19 cellular contexts compared by ENCODE assay signal in genomic region chr9:120846906-120847305, GRCh38. TPM values are rescaled to one million over a fixed set of nuclear protein-coding genes. Genes with fewer than 3 reads are reported as not detected.
DNase-seq lines count a peak whose midpoint lies in the region; ATAC-seq, FAIRE-seq and TF ChIP-seq lines count a peak whose summit lies in the region.
"Had no signal": no experiment of that assay in that cellular context is flagged by ENCODE, and none has a peak within 500 bp of the region (broad histone marks: within the 10 kb centered on the region; RNA-seq: fewer than 3 reads in every experiment).

No MANE protein-coding gene starts in this region.

- no peaks in the 10 kb centered on the region for H3K9me3 ChIP-seq in KOPT-K1 (ENCODE audit: insufficient read depth, low read length, poor library complexity, severe bottlenecking)
- H3K9me3 ChIP-seq in astrocyte (ENCODE audit: insufficient read depth, low read depth, low read length): no peaks in the 10 kb centered on the region
- H3K9me3 ChIP-seq in naive thymus-derived CD4-positive, alpha-beta T cell (ENCODE audit: control insufficient read depth in 2 of 3, low read length in 3 of 3): no peaks in the 10 kb centered on the region
- H3K9me3 ChIP-seq: right atrium auricular region had no signal

- CTCF ChIA-PET in activated CD8-positive, alpha-beta memory T cell treated with anti-CD3 and anti-CD28 coated beads, Interleukin-2, amount 10 ng/mL, durations not matched to agents 7 days and 5 days (lab: Charles Lee): interaction anchor here (0.9 to 2.6 kb wide), 4 partner anchors 11 to 91 kb away, joined by 3 to 9 read pairs (median 4); no protein-coding TSS in a partner anchor
- CTCF ChIA-PET in naive thymus-derived CD4-positive, alpha-beta T cell (lab: Charles Lee): interaction anchor here (0.5 to 1.7 kb wide), 14 partner anchors 22 to 354 kb away, joined by 3 to 10 read pairs (median 4); no protein-coding TSS in a partner anchor

- no peak for TF ChIP-seq CTCF in astrocyte (IDR thresholded peaks at IDR 0.05; ENCODE audit: insufficient read depth, low read depth, low read length)

- peaks cover 5% of the 10 kb centered on the region for H3K4me1 ChIP-seq in astrocyte (ENCODE audit: insufficient read depth, low read length)
- H3K4me1 ChIP-seq in naive thymus-derived CD4-positive, alpha-beta T cell (ENCODE audit: control insufficient read depth in 2 of 2, insufficient read depth in 2 of 2, low read length in 2 of 2): peaks cover 31 to 52% of the 10 kb centered on the region in 2 donors

- H3K9me3 Mint-ChIP-seq in activated CD8-positive, alpha-beta memory T cell treated with anti-CD3 and anti-CD28 coated beads, Interleukin-2, amount 10 ng/mL, durations not matched to agents 7 days and 5 days (ENCODE audit: low read depth): no peaks in the 10 kb centered on the region
- peaks cover 2% of the 10 kb centered on the region for H3K9me3 Mint-ChIP-seq in astrocyte (ENCODE audit: unreplicated experiment)
- H3K9me3 Mint-ChIP-seq in naive thymus-derived CD4-positive, alpha-beta T cell: peaks cover 0 to 5% (median 0%) of the 10 kb centered on the region in 11 donors

- H3K27ac Mint-ChIP-seq in activated CD8-positive, alpha-beta memory T cell treated with anti-CD3 and anti-CD28 coated beads, Interleukin-2, amount 10 ng/mL, durations not matched to agents 7 days and 5 days: peak overlapping the region; percentile 95
- no peak overlapping the region for H3K27ac Mint-ChIP-seq in astrocyte (ENCODE audit: unreplicated experiment)
- H3K27ac Mint-ChIP-seq in naive thymus-derived CD4-positive, alpha-beta T cell: peak overlapping the region; percentile 83 to 99 (median 96)

- DNase-seq in activated CD8-positive, alpha-beta memory T cell treated with anti-CD3 and anti-CD28 coated beads, Interleukin-2, amount 10 ng/mL, durations not matched to agents 7 days and 5 days: no peak
- no peak for DNase-seq in activated CD8-positive, alpha-beta memory T cell treated with anti-CD3 and anti-CD28 coated beads, Interleukin-2, amount 50 U/mL, for 4 hours
- DNase-seq in astrocyte (ENCODE audit: low read depth): peak; percentile 49
- DNase-seq in naive thymus-derived CD4-positive, alpha-beta T cell: no peak
- no peak for DNase-seq in DMS79 (lab: John Stamatoyannopoulos, UW)
- no peak for DNase-seq in superior temporal gyrus (ENCODE audit: extremely low spot score)
- DNase-seq: ACHN, GOT3, KG1, NCI-H1092 treated with DMSO at 0.1 percent for 48 hours, NCI-H2107, NCI-H774 had no signal

- intact Hi-C loops in naive thymus-derived CD4-positive, alpha-beta T cell (cut with micrococcal nuclease): loop anchor here in 1 of 2 donors (1.0 to 5.0 kb wide), 4 partner anchors 45 to 213 kb away; no protein-coding TSS in a partner anchor

- no peaks in the 10 kb centered on the region for H4K20me1 ChIP-seq in astrocyte (ENCODE audit: insufficient read depth, low read length)

- H3K9ac ChIP-seq in astrocyte (ENCODE audit: low read length): no peak overlapping the region

- no peak overlapping the region for H2AFZ ChIP-seq in astrocyte (ENCODE audit: low read depth, low read length)

- peak overlapping the region; percentile 30 for H3K27ac ChIP-seq in KOPT-K1 (ENCODE audit: low read depth, low read length, poor library complexity, severe bottlenecking)
- H3K27ac ChIP-seq in astrocyte (ENCODE audit: low read depth, low read length): no peak overlapping the region
- H3K27ac ChIP-seq in naive thymus-derived CD4-positive, alpha-beta T cell (ENCODE audit: low read depth, low read length): peak overlapping the region; percentile 98
- H3K27ac ChIP-seq: right atrium auricular region, VCaP had no signal

- no peak overlapping the region for H3K4me3 Mint-ChIP-seq in activated CD8-positive, alpha-beta memory T cell treated with anti-CD3 and anti-CD28 coated beads, Interleukin-2, amount 10 ng/mL, durations not matched to agents 7 days and 5 days
- H3K4me3 Mint-ChIP-seq in astrocyte (ENCODE audit: unreplicated experiment): no peak overlapping the region
- H3K4me3 Mint-ChIP-seq in naive thymus-derived CD4-positive, alpha-beta T cell: peak overlapping the region; percentile 23 to 99 (median 65)

- FAIRE-seq in astrocyte (lab: Jason Lieb, UNC): no peak
- FAIRE-seq: colon had no signal

- peaks cover 8% of the 10 kb centered on the region for H3K36me3 Mint-ChIP-seq in activated CD8-positive, alpha-beta memory T cell treated with anti-CD3 and anti-CD28 coated beads, Interleukin-2, amount 10 ng/mL, durations not matched to agents 7 days and 5 days
- H3K36me3 Mint-ChIP-seq in astrocyte (ENCODE audit: low read depth, unreplicated experiment): peaks cover 9% of the 10 kb centered on the region
- H3K36me3 Mint-ChIP-seq in naive thymus-derived CD4-positive, alpha-beta T cell: peaks cover 0 to 35% (median 12%) of the 10 kb centered on the region in 5 donors

- H3K4me2 ChIP-seq in astrocyte (ENCODE audit: low read length): no peak overlapping the region

- no peaks in the 10 kb centered on the region for H3K27me3 ChIP-seq in astrocyte (ENCODE audit: insufficient read depth, low read length)
- H3K27me3 ChIP-seq in naive thymus-derived CD4-positive, alpha-beta T cell (ENCODE audit: control insufficient read depth in 2 of 2, insufficient read depth in 2 of 2, low read length in 2 of 2): no peaks in the 10 kb centered on the region
- H3K27me3 ChIP-seq: right atrium auricular region had no signal

- peaks cover 64% of the 10 kb centered on the region for H3K36me3 ChIP-seq in KOPT-K1 (ENCODE audit: insufficient read depth, low read length)
- no peaks in the 10 kb centered on the region for H3K36me3 ChIP-seq in astrocyte (ENCODE audit: insufficient read depth, low read length)
- H3K36me3 ChIP-seq in naive thymus-derived CD4-positive, alpha-beta T cell (ENCODE audit: control insufficient read depth in 2 of 3, insufficient read depth in 3 of 3, low read length in 3 of 3): peaks cover 0 to 14% (median 3%) of the 10 kb centered on the region in 3 experiments
- H3K36me3 ChIP-seq: right atrium auricular region had no signal

- H3K27me3 Mint-ChIP-seq in activated CD8-positive, alpha-beta memory T cell treated with anti-CD3 and anti-CD28 coated beads, Interleukin-2, amount 10 ng/mL, durations not matched to agents 7 days and 5 days: no peaks in the 10 kb centered on the region
- H3K27me3 Mint-ChIP-seq in astrocyte (ENCODE audit: low read depth, unreplicated experiment): no peaks in the 10 kb centered on the region
- no peaks in the 10 kb centered on the region for H3K27me3 Mint-ChIP-seq in naive thymus-derived CD4-positive, alpha-beta T cell

- H3K4me3 ChIP-seq in astrocyte (ENCODE audit: insufficient read depth, low read depth, low read length): no peak overlapping the region
- H3K4me3 ChIP-seq in naive thymus-derived CD4-positive, alpha-beta T cell (ENCODE audit: low read length): no peak overlapping the region
- H3K4me3 ChIP-seq: right atrium auricular region had no signal

- peaks cover 23% of the 10 kb centered on the region for H3K79me2 ChIP-seq in astrocyte (ENCODE audit: insufficient read depth, low read length)

- ATAC-seq in activated CD8-positive, alpha-beta memory T cell treated with anti-CD3 and anti-CD28 coated beads, Interleukin-2, amount 10 ng/mL, durations not matched to agents 7 days and 5 days: no peak
- ATAC-seq in naive thymus-derived CD4-positive, alpha-beta T cell: no peak
- no peak for ATAC-seq in HG02981 (IDR thresholded peaks at IDR 0.05; ENCODE audit: unreplicated experiment)
- ATAC-seq: Panc1, SK-N-SH treated with all-trans-retinoic acid at 6 μM for 48 hours had no signal

- H3K4me1 Mint-ChIP-seq in activated CD8-positive, alpha-beta memory T cell treated with anti-CD3 and anti-CD28 coated beads, Interleukin-2, amount 10 ng/mL, durations not matched to agents 7 days and 5 days: peaks cover 57% of the 10 kb centered on the region
- peaks cover 11% of the 10 kb centered on the region for H3K4me1 Mint-ChIP-seq in astrocyte (ENCODE audit: low read depth, unreplicated experiment)
- H3K4me1 Mint-ChIP-seq in naive thymus-derived CD4-positive, alpha-beta T cell: peaks cover 49 to 76% (median 71%) of the 10 kb centered on the region in 7 donors

- POLR2A ChIA-PET in naive thymus-derived CD4-positive, alpha-beta T cell (lab: Charles Lee): interaction anchor here (0.6 to 6.8 kb wide), 24 partner anchors 10 to 219 kb away, joined by 3 to 72 read pairs (median 6); partner anchors contain the start of genes FBXW2, PHF19 and TRAF1

RNA-seq across cellular contexts. Expression of gene PSMD5, which starts 4.2 kb away (rescaled TPM):
- total RNA-seq in activated CD8-positive, alpha-beta memory T cell treated with anti-CD3 and anti-CD28 coated beads, Interleukin-2, amount 10 ng/mL, durations not matched to agents 7 days and 5 days: 10 to 100 TPM; 53.6 to 58.9 TPM
- total RNA-seq in astrocyte: 66.2 and 78.1 TPM in 2 replicates
- total RNA-seq in naive thymus-derived CD4-positive, alpha-beta T cell: 10 to 100 TPM; 33.5 to 63.9 (median 44.0) TPM
- 10 to 100 TPM; 22.3 to 29.2 TPM for polyA plus RNA-seq in naive thymus-derived CD4-positive, alpha-beta T cell

RNA-seq across cellular contexts. Expression of gene PHF19, which starts 30.1 kb away (rescaled TPM):
- 100 to 1,000 TPM; 246 to 254 TPM for total RNA-seq in activated CD8-positive, alpha-beta memory T cell treated with anti-CD3 and anti-CD28 coated beads, Interleukin-2, amount 10 ng/mL, durations not matched to agents 7 days and 5 days
- total RNA-seq in astrocyte: 18.0 and 19.5 TPM in 2 replicates
- 100 to 1,000 TPM in 3 of 5 experiments, 10 to 100 TPM in 2; 65.9 to 271 (median 197) TPM for total RNA-seq in naive thymus-derived CD4-positive, alpha-beta T cell
- polyA plus RNA-seq in naive thymus-derived CD4-positive, alpha-beta T cell: 10 to 100 TPM; 13.1 to 16.5 TPM

RNA-seq across cellular contexts. Expression of gene FBXW2, which starts 53.7 kb away (rescaled TPM):
- 10 to 100 TPM; 82.2 to 88.3 TPM for total RNA-seq in activated CD8-positive, alpha-beta memory T cell treated with anti-CD3 and anti-CD28 coated beads, Interleukin-2, amount 10 ng/mL, durations not matched to agents 7 days and 5 days
- 65.0 and 65.7 TPM in 2 replicates for total RNA-seq in astrocyte
- total RNA-seq in naive thymus-derived CD4-positive, alpha-beta T cell: 10 to 100 TPM; 72.5 to 90.3 (median 77.9) TPM
- 10 to 100 TPM; 31.5 to 37.4 TPM for polyA plus RNA-seq in naive thymus-derived CD4-positive, alpha-beta T cell

Comparison
In these comparisons a context has a peak if more than half of its experiments do, and no peak if none do; other contexts are left out.
1. H3K4me3 Mint-ChIP-seq: peak in naive thymus-derived CD4-positive, alpha-beta T cell (10 of 10); none in activated CD8-positive, alpha-beta memory T cell treated with anti-CD3 and anti-CD28 coated beads, Interleukin-2, amount 10 ng/mL, durations not matched to agents 7 days and 5 days (single experiment) and astrocyte (single experiment).